Comparison of ENCODE assay signal across 7 cellular contexts in genomic region chr7:100171087-100171681, GRCh38. TPM values are rescaled to one million over a fixed set of nuclear protein-coding genes. Genes with fewer than 3 reads are reported as not detected.
DNase-seq lines count a peak whose midpoint lies in the region; ATAC-seq and TF ChIP-seq lines count a peak whose summit lies in the region.
"Had no signal": no experiment of that assay in that cellular context is flagged by ENCODE, and none has a peak within 500 bp of the region (broad histone marks: within the 10 kb centered on the region; RNA-seq: fewer than 3 reads in every experiment).

No MANE protein-coding gene starts in this region.

- no peak overlapping the region for H3K27ac Mint-ChIP-seq in activated CD4-positive, alpha-beta memory T cell treated with anti-CD3 and anti-CD28 coated beads, Interleukin-2, amount 10 ng/mL, durations not matched to agents 7 days and 5 days
- H3K27ac Mint-ChIP-seq in activated CD4-positive, alpha-beta memory T cell treated with anti-CD3 and anti-CD28 coated beads for 36 hours: no peak overlapping the region

- H3K4me3 Mint-ChIP-seq in activated CD4-positive, alpha-beta memory T cell treated with anti-CD3 and anti-CD28 coated beads, Interleukin-2, amount 10 ng/mL, durations not matched to agents 7 days and 5 days: peak overlapping the region; percentile 47
- no peak overlapping the region for H3K4me3 Mint-ChIP-seq in activated CD4-positive, alpha-beta memory T cell treated with anti-CD3 and anti-CD28 coated beads for 36 hours

- DNase-seq in activated CD4-positive, alpha-beta memory T cell treated with anti-CD3 and anti-CD28 coated beads, Interleukin-2, amount 10 ng/mL, durations not matched to agents 7 days and 5 days: no peak
- no peak for DNase-seq in activated CD4-positive, alpha-beta memory T cell treated with anti-CD3 and anti-CD28 coated beads for 36 hours
- DNase-seq in germinal center (ENCODE audit: low spot score) (peak; percentile 51), tibial artery (no peak)
- DNase-seq: C1 segment of cervical spinal cord had no signal

- peaks cover 51% of the 10 kb centered on the region for H3K27me3 Mint-ChIP-seq in activated CD4-positive, alpha-beta memory T cell treated with anti-CD3 and anti-CD28 coated beads, Interleukin-2, amount 10 ng/mL, durations not matched to agents 7 days and 5 days
- H3K27me3 Mint-ChIP-seq in activated CD4-positive, alpha-beta memory T cell treated with anti-CD3 and anti-CD28 coated beads for 36 hours: peaks cover 2% of the 10 kb centered on the region

- no peak for ATAC-seq in HG02763 (IDR thresholded peaks at IDR 0.05; ENCODE audit: unreplicated experiment)
- ATAC-seq in GM18867 (IDR thresholded peaks at IDR 0.05; ENCODE audit: unreplicated experiment): no peak

- H3K4me1 ChIP-seq in tibial artery: peaks cover 0 to 33% (median 20%) of the 10 kb centered on the region in 4 donors

- H3K36me3 Mint-ChIP-seq in activated CD4-positive, alpha-beta memory T cell treated with anti-CD3 and anti-CD28 coated beads, Interleukin-2, amount 10 ng/mL, durations not matched to agents 7 days and 5 days (ENCODE audit: low read depth): no peaks in the 10 kb centered on the region
- no peaks in the 10 kb centered on the region for H3K36me3 Mint-ChIP-seq in activated CD4-positive, alpha-beta memory T cell treated with anti-CD3 and anti-CD28 coated beads for 36 hours

- no peaks in the 10 kb centered on the region for H3K9me3 Mint-ChIP-seq in activated CD4-positive, alpha-beta memory T cell treated with anti-CD3 and anti-CD28 coated beads, Interleukin-2, amount 10 ng/mL, durations not matched to agents 7 days and 5 days
- no peaks in the 10 kb centered on the region for H3K9me3 Mint-ChIP-seq in activated CD4-positive, alpha-beta memory T cell treated with anti-CD3 and anti-CD28 coated beads for 36 hours

- POLR2A ChIA-PET in activated CD4-positive, alpha-beta memory T cell treated with anti-CD3 and anti-CD28 coated beads, Interleukin-2, amount 10 ng/mL, durations not matched to agents 7 days and 5 days (lab: Charles Lee): interaction anchor here (2.5 kb wide), 1 partner anchor 13 kb away, joined by 20 read pairs; the partner anchor contains the start of gene TRAPPC14
- POLR2A ChIA-PET in activated CD4-positive, alpha-beta memory T cell treated with anti-CD3 and anti-CD28 coated beads for 36 hours (lab: Charles Lee): no interaction called here

- peak overlapping the region; percentile 29 to 52 for H3K4me3 ChIP-seq in tibial artery

- H3K4me1 Mint-ChIP-seq in activated CD4-positive, alpha-beta memory T cell treated with anti-CD3 and anti-CD28 coated beads, Interleukin-2, amount 10 ng/mL, durations not matched to agents 7 days and 5 days: peaks cover 53% of the 10 kb centered on the region
- H3K4me1 Mint-ChIP-seq in activated CD4-positive, alpha-beta memory T cell treated with anti-CD3 and anti-CD28 coated beads for 36 hours (ENCODE audit: low read depth): peaks cover 52% of the 10 kb centered on the region

- H3K9me3 ChIP-seq in tibial artery: no peaks in the 10 kb centered on the region

- H3K36me3 ChIP-seq in tibial artery: no peaks in the 10 kb centered on the region

- intact Hi-C loops in activated CD4-positive, alpha-beta memory T cell treated with anti-CD3 and anti-CD28 coated beads for 36 hours (cut with micrococcal nuclease): no loop called here
- intact Hi-C loops in tibial artery (cut with DNase I; ENCODE audit: low total_unique reads): no loop called here

- H3K27me3 ChIP-seq in tibial artery: peaks cover 0 to 27% of the 10 kb centered on the region in 2 donors

- CTCF ChIA-PET in activated CD4-positive, alpha-beta memory T cell treated with anti-CD3 and anti-CD28 coated beads, Interleukin-2, amount 10 ng/mL, durations not matched to agents 7 days and 5 days (lab: Charles Lee): interaction anchor here (1.1 to 1.3 kb wide), 3 partner anchors 19 to 38 kb away, joined by 3 to 4 read pairs (median 4); no protein-coding TSS in a partner anchor
- CTCF ChIA-PET in activated CD4-positive, alpha-beta memory T cell treated with anti-CD3 and anti-CD28 coated beads for 36 hours (lab: Charles Lee): no interaction called here

- no peak for TF ChIP-seq CTCF in tibial artery (IDR thresholded peaks at IDR 0.05)

- H3K27ac ChIP-seq in tibial artery: no peak overlapping the region

RNA-seq across cellular contexts. Expression of gene GAL3ST4, which starts 2.8 kb away (rescaled TPM):
- total RNA-seq in activated CD4-positive, alpha-beta memory T cell treated with anti-CD3 and anti-CD28 coated beads, Interleukin-2, amount 10 ng/mL, durations not matched to agents 7 days and 5 days: 1 to 10 TPM; 2.4 to 2.7 TPM
- 1 to 10 TPM; 2.4 to 2.8 TPM for total RNA-seq in activated CD4-positive, alpha-beta memory T cell treated with anti-CD3 and anti-CD28 coated beads for 36 hours

RNA-seq across cellular contexts. Expression of gene GPC2, which starts 6.0 kb away (rescaled TPM):
- 1 to 10 TPM; 3.8 to 4.8 TPM for total RNA-seq in activated CD4-positive, alpha-beta memory T cell treated with anti-CD3 and anti-CD28 coated beads, Interleukin-2, amount 10 ng/mL, durations not matched to agents 7 days and 5 days
- 1 to 10 TPM; 4.8 to 5.5 TPM for total RNA-seq in activated CD4-positive, alpha-beta memory T cell treated with anti-CD3 and anti-CD28 coated beads for 36 hours

RNA-seq across cellular contexts. Expression of gene STAG3, which starts 6.5 kb away (rescaled TPM):
- total RNA-seq in activated CD4-positive, alpha-beta memory T cell treated with anti-CD3 and anti-CD28 coated beads, Interleukin-2, amount 10 ng/mL, durations not matched to agents 7 days and 5 days: 10 to 100 TPM; 12.9 to 13.1 TPM
- 10 to 100 TPM; 20.8 to 20.9 TPM for total RNA-seq in activated CD4-positive, alpha-beta memory T cell treated with anti-CD3 and anti-CD28 coated beads for 36 hours

RNA-seq across cellular contexts. Expression of gene TRAPPC14, which starts 12.7 kb away (rescaled TPM):
- total RNA-seq in activated CD4-positive, alpha-beta memory T cell treated with anti-CD3 and anti-CD28 coated beads, Interleukin-2, amount 10 ng/mL, durations not matched to agents 7 days and 5 days: 10 to 100 TPM; 37.8 to 41.2 TPM
- 10 to 100 TPM; 17.9 to 19.7 TPM for total RNA-seq in activated CD4-positive, alpha-beta memory T cell treated with anti-CD3 and anti-CD28 coated beads for 36 hours

RNA-seq across cellular contexts. Expression of gene LAMTOR4, which starts 22.5 kb away (rescaled TPM):
- 100 to 1,000 TPM; 164 to 167 TPM for total RNA-seq in activated CD4-positive, alpha-beta memory T cell treated with anti-CD3 and anti-CD28 coated beads, Interleukin-2, amount 10 ng/mL, durations not matched to agents 7 days and 5 days
- total RNA-seq in activated CD4-positive, alpha-beta memory T cell treated with anti-CD3 and anti-CD28 coated beads for 36 hours: 100 to 1,000 TPM; 136 to 151 TPM
